In genomic region chr7:70480913-70481579, GRCh38 we compare ENCODE assay signal across 25 cellular contexts.
DNase-seq lines count a peak whose midpoint lies in the region; ATAC-seq, FAIRE-seq and TF ChIP-seq lines count a peak whose summit lies in the region.
"Had no signal": no experiment of that assay in that cellular context is flagged by ENCODE, and none has a peak within 500 bp of the region (broad histone marks: within the 10 kb centered on the region; RNA-seq: fewer than 3 reads in every experiment).

No MANE protein-coding gene starts in this region.

- H3K4me3 ChIP-seq in A549, result no peak overlapping the region
- no peak overlapping the region for H3K4me3 ChIP-seq in bronchial epithelial cell (ENCODE audit: low read depth, low read length)
- H3K4me3 ChIP-seq in left lung, result no peak overlapping the region
- no peak overlapping the region for H3K4me3 ChIP-seq in psoas muscle
- H3K4me3 ChIP-seq in CD4-positive, alpha-beta memory T cell (ENCODE audit: low read length in 2 of 2), result no peak overlapping the region
- H3K4me3 ChIP-seq: GM23338, heart left ventricle, SJSA1, spleen, tibial artery had no signal

- no peaks in the 10 kb centered on the region for H3K27me3 Mint-ChIP-seq in CD4-positive, alpha-beta memory T cell
- H3K27me3 Mint-ChIP-seq: activated naive CD8-positive, alpha-beta T cell; memory B cell had no signal

- DNase-seq in A549 (ENCODE audit: low read depth in 1 of 2, low spot score in 1 of 2) (no peak), HT1080 (ENCODE audit: low read depth) (peak; percentile 56), bronchial epithelial cell (ENCODE audit: low read depth) (peak; percentile 98), left lung (no peak), psoas muscle (no peak)
- no peak for DNase-seq in CD4-positive, alpha-beta memory T cell
- DNase-seq: ACHN; activated CD4-positive, CD25-positive, alpha-beta regulatory T cell; activated T-cell treated with anti-CD3 and anti-CD28 coated beads, Interleukin-2, amount 50 U/mL, for 48 hours; CD8-positive, alpha-beta T cell; DMS79 treated with DMSO at 0.1 percent for 48 hours; heart left ventricle; natural killer cell; NCI-H2107; NCI-H748 treated with DMSO at 0.1 percent for 48 hours; posterior cingulate gyrus; spleen; T-helper 2 cell; tibial artery had no signal

- ATAC-seq in A549 (no peak), left lung (peak; percentile 75), psoas muscle (no peak), GM18909 (IDR thresholded peaks at IDR 0.05; ENCODE audit: poor library complexity, unreplicated experiment) (no peak), GM21515 (IDR thresholded peaks at IDR 0.05; ENCODE audit: unreplicated experiment) (no peak)
- ATAC-seq: CD8-positive, alpha-beta T cell; GM23338; heart left ventricle; natural killer cell had no signal

- no peak for FAIRE-seq in A549 (lab: Jason Lieb, UNC)
- FAIRE-seq in bronchial epithelial cell (lab: Jason Lieb, UNC), result peak; percentile 96

- intact Hi-C loops in left lung (cut with DNase I), result no loop called here
- intact Hi-C loops in psoas muscle (cut with DNase I), result no loop called here
- intact Hi-C loops in CD4-positive, alpha-beta memory T cell (cut with micrococcal nuclease), result no loop called here

- no peak overlapping the region for H3K4me3 Mint-ChIP-seq in CD4-positive, alpha-beta memory T cell
- H3K4me3 Mint-ChIP-seq: activated naive CD8-positive, alpha-beta T cell; CD8-positive, alpha-beta T cell; GM23338; memory B cell; natural killer cell had no signal

- TF ChIP-seq RAD21 in A549 (conservative IDR thresholded peaks at IDR 0.05 in 1 of 2, IDR thresholded peaks at IDR 0.05 in 1 of 2), result no peak

- POLR2A ChIA-PET in A549 (lab: Yijun Ruan, JAX), result no interaction called here
- POLR2A ChIA-PET in CD4-positive, alpha-beta memory T cell (lab: Charles Lee; ENCODE audit: partially characterized antibody), result no interaction called here

- H3K27me3 ChIP-seq in bronchial epithelial cell (ENCODE audit: control insufficient read depth, insufficient read depth, low read length), result no peaks in the 10 kb centered on the region
- H3K27me3 ChIP-seq in left lung, result no peaks in the 10 kb centered on the region
- H3K27me3 ChIP-seq in psoas muscle (ENCODE audit: insufficient read depth in 3 of 3, low read length in 2 of 3), result no peaks in the 10 kb centered on the region
- no peaks in the 10 kb centered on the region for H3K27me3 ChIP-seq in CD4-positive, alpha-beta memory T cell (ENCODE audit: insufficient read depth, low read length)
- H3K27me3 ChIP-seq: heart left ventricle, SJSA1, spleen, tibial artery had no signal

- no peaks in the 10 kb centered on the region for H3K36me3 Mint-ChIP-seq in CD4-positive, alpha-beta memory T cell
- H3K36me3 Mint-ChIP-seq: activated naive CD8-positive, alpha-beta T cell; CD8-positive, alpha-beta T cell; natural killer cell had no signal

- 23% methylated on average over 8 of the region's 8 CpGs for WGBS in A549 (ENCODE audit: missing lambda C conversion rate)
- WGBS in psoas muscle, 3 donors, result 81 to 91% (median 91%) methylated on average over 8 of the region's 8 CpGs

- no peak for TF ChIP-seq POLR2A in A549 (IDR thresholded peaks at IDR 0.05; ENCODE audit: low read length)

- no peak overlapping the region for H3K4me2 ChIP-seq in A549
- H3K4me2 ChIP-seq: GM23338 had no signal

- TF ChIP-seq CTCF in A549 (IDR thresholded peaks at IDR 0.05) (no peak), bronchial epithelial cell (IDR thresholded peaks at IDR 0.05; ENCODE audit: insufficient read depth, low read length, severe bottlenecking) (no peak), left lung (IDR thresholded peaks at IDR 0.05) (no peak), psoas muscle (IDR thresholded peaks at IDR 0.05) (no peak)

- H3K9me3 ChIP-seq in A549 (0 out of 3 replicates have a peak, but pooled peaks cover 3% of the 10 kb centered on the region), left lung (no peaks in the 10 kb centered on the region), psoas muscle (no peaks in the 10 kb centered on the region)
- no peaks in the 10 kb centered on the region for H3K9me3 ChIP-seq in CD4-positive, alpha-beta memory T cell (ENCODE audit: control insufficient read depth in 1 of 2, low read length in 2 of 2)
- H3K9me3 ChIP-seq: tibial artery had no signal

- CTCF ChIA-PET in A549 (lab: Yijun Ruan, JAX), result no interaction called here
- CTCF ChIA-PET in CD4-positive, alpha-beta memory T cell (lab: Charles Lee; ENCODE audit: partially characterized antibody), result no interaction called here

- H3K36me3 ChIP-seq in bronchial epithelial cell (ENCODE audit: control insufficient read depth, insufficient read depth, low read length) (no peaks in the 10 kb centered on the region), left lung (no peaks in the 10 kb centered on the region), psoas muscle (ENCODE audit: insufficient read depth in 1 of 2, low read depth in 1 of 2) (no peaks in the 10 kb centered on the region)
- H3K36me3 ChIP-seq in CD4-positive, alpha-beta memory T cell (ENCODE audit: insufficient read depth, low read length), result no peaks in the 10 kb centered on the region
- H3K36me3 ChIP-seq: heart left ventricle, SJSA1, spleen, tibial artery had no signal

- TF ChIP-seq EP300 in A549 (IDR thresholded peaks at IDR 0.05), result no peak

- H3K27ac ChIP-seq in A549 (no peak overlapping the region), left lung (no peak overlapping the region), psoas muscle (no peak overlapping the region)
- no peak overlapping the region for H3K27ac ChIP-seq in CD4-positive, alpha-beta memory T cell (ENCODE audit: low read depth, low read length)
- H3K27ac ChIP-seq: heart left ventricle, SJSA1, spleen, tibial artery had no signal

- H3K27ac Mint-ChIP-seq in CD4-positive, alpha-beta memory T cell, result no peak overlapping the region
- H3K27ac Mint-ChIP-seq: activated naive CD8-positive, alpha-beta T cell; CD8-positive, alpha-beta T cell; GM23338; memory B cell; natural killer cell had no signal

- 0 out of 3 replicates have a peak, but pooled peaks cover 5% of the 10 kb centered on the region for H3K4me1 ChIP-seq in A549
- H3K4me1 ChIP-seq in left lung, result no peaks in the 10 kb centered on the region
- no peaks in the 10 kb centered on the region for H3K4me1 ChIP-seq in psoas muscle
- H3K4me1 ChIP-seq in CD4-positive, alpha-beta memory T cell (ENCODE audit: insufficient read depth, low read length), result no peaks in the 10 kb centered on the region
- H3K4me1 ChIP-seq: SJSA1, spleen had no signal

- no peaks in the 10 kb centered on the region for H3K4me1 Mint-ChIP-seq in CD4-positive, alpha-beta memory T cell
- H3K4me1 Mint-ChIP-seq: GM23338, memory B cell had no signal

- peaks cover 0 to 8% (median 0%) of the 10 kb centered on the region in 8 donors for H3K9me3 Mint-ChIP-seq in CD4-positive, alpha-beta memory T cell
- H3K9me3 Mint-ChIP-seq: natural killer cell had no signal

TF ChIP-seq in A549, 52 proteins besides CTCF, POLR2A, EP300 and RAD21:
- TF ChIP-seq KDM1A (IDR thresholded peaks at IDR 0.05; ENCODE audit: low read depth) (no peak), TP53 (CRISPR knock-in tag; IDR thresholded peaks at IDR 0.05) (no peak), MYC (IDR thresholded peaks at IDR 0.05; ENCODE audit: borderline replicate concordance, low read length) (no peak), BHLHE40 (IDR thresholded peaks at IDR 0.05; ENCODE audit: low read depth, low read length) (no peak), MAFK (IDR thresholded peaks at IDR 0.05; ENCODE audit: partially characterized antibody) (peak; percentile 67)
- TF ChIP-seq, protein P1, sequence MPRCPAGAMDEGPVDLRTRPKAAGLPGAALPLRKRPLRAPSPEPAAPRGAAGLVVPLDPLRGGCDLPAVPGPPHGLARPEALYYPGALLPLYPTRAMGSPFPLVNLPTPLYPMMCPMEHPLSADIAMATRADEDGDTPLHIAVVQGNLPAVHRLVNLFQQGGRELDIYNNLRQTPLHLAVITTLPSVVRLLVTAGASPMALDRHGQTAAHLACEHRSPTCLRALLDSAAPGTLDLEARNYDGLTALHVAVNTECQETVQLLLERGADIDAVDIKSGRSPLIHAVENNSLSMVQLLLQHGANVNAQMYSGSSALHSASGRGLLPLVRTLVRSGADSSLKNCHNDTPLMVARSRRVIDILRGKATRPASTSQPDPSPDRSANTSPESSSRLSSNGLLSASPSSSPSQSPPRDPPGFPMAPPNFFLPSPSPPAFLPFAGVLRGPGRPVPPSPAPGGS (IDR thresholded peaks at IDR 0.05), result no peak

Comparison
In these comparisons a context has a peak if more than half of its experiments do, and no peak if none do; other contexts are left out.
1. DNase-seq: peak in HT1080 (single experiment) and bronchial epithelial cell (single experiment); none in A549 (0 of 2), left lung (0 of 2), psoas muscle (0 of 2) and CD4-positive, alpha-beta memory T cell (0 of 5).